Comparison of ENCODE assay signal across 1 cellular context in genomic region chr6:11921017-11921438, GRCh38.
TF ChIP-seq lines count a peak whose summit lies in the region.

No MANE protein-coding gene starts in this region.

TF ChIP-seq in K562, 482 proteins besides CTCF, POLR2A, EP300 and RAD21 (continued from another document and continues in another):
- no peak for TF ChIP-seq NR0B1 (IDR thresholded peaks at IDR 0.05; ENCODE audit: partially characterized antibody)
- no peak for TF ChIP-seq E2F1 (CRISPR knock-in tag; IDR thresholded peaks at IDR 0.05)
- peak; percentile 37; the same call in 1 of the 2 replicates for TF ChIP-seq NCOA1 (IDR thresholded peaks at IDR 0.05; ENCODE audit: low read depth)
- TF ChIP-seq ERF (CRISPR knock-in tag; IDR thresholded peaks at IDR 0.05), result no peak
- 0 out of 2 replicates have a peak, but pooled peaks have one; percentile 41 for TF ChIP-seq ZBED1 (IDR thresholded peaks at IDR 0.05)
- TF ChIP-seq SMAD4 (CRISPR knock-in tag; conservative IDR thresholded peaks at IDR 0.05), result peak; percentile 48; the same call in 1 of the 2 replicates
- TF ChIP-seq ZNF583 (CRISPR knock-in tag; IDR thresholded peaks at IDR 0.05), result peak; percentile 87; the same call in 1 of the 2 replicates
- TF ChIP-seq CREBBP (IDR thresholded peaks at IDR 0.05; ENCODE audit: low read depth, low read length), result no peak
- no peak for TF ChIP-seq ZNF830 (CRISPR knock-in tag; IDR thresholded peaks at IDR 0.05)
- TF ChIP-seq ZNF316 (IDR thresholded peaks at IDR 0.05), result peak; percentile 94
- TF ChIP-seq POLR2B (IDR thresholded peaks at IDR 0.05; ENCODE audit: low read depth, partially characterized antibody), result peak; percentile 49
- TF ChIP-seq PHF21A (IDR thresholded peaks at IDR 0.05; ENCODE audit: borderline replicate concordance, low read depth), result no peak
- TF ChIP-seq, protein P1, sequence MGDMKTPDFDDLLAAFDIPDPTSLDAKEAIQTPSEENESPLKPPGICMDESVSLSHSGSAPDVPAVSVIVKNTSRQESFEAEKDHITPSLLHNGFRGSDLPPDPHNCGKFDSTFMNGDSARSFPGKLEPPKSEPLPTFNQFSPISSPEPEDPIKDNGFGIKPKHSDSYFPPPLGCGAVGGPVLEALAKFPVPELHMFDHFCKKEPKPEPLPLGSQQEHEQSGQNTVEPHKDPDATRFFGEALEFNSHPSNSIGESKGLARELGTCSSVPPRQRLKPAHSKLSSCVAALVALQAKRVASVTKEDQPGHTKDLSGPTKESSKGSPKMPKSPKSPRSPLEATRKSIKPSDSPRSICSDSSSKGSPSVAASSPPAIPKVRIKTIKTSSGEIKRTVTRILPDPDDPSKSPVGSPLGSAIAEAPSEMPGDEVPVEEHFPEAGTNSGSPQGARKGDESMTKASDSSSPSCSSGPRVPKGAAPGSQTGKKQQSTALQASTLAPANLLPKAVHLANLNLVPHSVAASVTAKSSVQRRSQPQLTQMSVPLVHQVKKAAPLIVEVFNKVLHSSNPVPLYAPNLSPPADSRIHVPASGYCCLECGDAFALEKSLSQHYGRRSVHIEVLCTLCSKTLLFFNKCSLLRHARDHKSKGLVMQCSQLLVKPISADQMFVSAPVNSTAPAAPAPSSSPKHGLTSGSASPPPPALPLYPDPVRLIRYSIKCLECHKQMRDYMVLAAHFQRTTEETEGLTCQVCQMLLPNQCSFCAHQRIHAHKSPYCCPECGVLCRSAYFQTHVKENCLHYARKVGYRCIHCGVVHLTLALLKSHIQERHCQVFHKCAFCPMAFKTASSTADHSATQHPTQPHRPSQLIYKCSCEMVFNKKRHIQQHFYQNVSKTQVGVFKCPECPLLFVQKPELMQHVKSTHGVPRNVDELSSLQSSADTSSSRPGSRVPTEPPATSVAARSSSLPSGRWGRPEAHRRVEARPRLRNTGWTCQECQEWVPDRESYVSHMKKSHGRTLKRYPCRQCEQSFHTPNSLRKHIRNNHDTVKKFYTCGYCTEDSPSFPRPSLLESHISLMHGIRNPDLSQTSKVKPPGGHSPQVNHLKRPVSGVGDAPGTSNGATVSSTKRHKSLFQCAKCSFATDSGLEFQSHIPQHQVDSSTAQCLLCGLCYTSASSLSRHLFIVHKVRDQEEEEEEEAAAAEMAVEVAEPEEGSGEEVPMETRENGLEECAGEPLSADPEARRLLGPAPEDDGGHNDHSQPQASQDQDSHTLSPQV (IDR thresholded peaks at IDR 0.05), result peak; percentile 96
- TF ChIP-seq, protein P2, sequence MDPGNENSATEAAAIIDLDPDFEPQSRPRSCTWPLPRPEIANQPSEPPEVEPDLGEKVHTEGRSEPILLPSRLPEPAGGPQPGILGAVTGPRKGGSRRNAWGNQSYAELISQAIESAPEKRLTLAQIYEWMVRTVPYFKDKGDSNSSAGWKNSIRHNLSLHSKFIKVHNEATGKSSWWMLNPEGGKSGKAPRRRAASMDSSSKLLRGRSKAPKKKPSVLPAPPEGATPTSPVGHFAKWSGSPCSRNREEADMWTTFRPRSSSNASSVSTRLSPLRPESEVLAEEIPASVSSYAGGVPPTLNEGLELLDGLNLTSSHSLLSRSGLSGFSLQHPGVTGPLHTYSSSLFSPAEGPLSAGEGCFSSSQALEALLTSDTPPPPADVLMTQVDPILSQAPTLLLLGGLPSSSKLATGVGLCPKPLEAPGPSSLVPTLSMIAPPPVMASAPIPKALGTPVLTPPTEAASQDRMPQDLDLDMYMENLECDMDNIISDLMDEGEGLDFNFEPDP (CRISPR knock-in tag; IDR thresholded peaks at IDR 0.05), result no peak
- peak; percentile 53; the same call in 1 of the 2 replicates for TF ChIP-seq BHLHE40 (IDR thresholded peaks at IDR 0.05; ENCODE audit: low read length)
- no peak for TF ChIP-seq RNF219 (CRISPR knock-in tag; IDR thresholded peaks at IDR 0.05)
- TF ChIP-seq RNF2 (IDR thresholded peaks at IDR 0.05), result 0 out of 2 replicates have a peak, but pooled peaks have one; percentile 34
- TF ChIP-seq NFE2 (IDR thresholded peaks at IDR 0.05; ENCODE audit: low read depth), result peak; percentile 97
- peak; percentile 75 for TF ChIP-seq MYC (IDR thresholded peaks at IDR 0.05; ENCODE audit: low read depth, low read length)
- TF ChIP-seq MYC (CRISPR knock-in tag; IDR thresholded peaks at IDR 0.05; ENCODE audit: borderline replicate concordance, low read depth), result no peak
- no peak for TF ChIP-seq ARNT (IDR thresholded peaks at IDR 0.05)
- no peak for TF ChIP-seq TARDBP (IDR thresholded peaks at IDR 0.05)
- TF ChIP-seq, protein P3, sequence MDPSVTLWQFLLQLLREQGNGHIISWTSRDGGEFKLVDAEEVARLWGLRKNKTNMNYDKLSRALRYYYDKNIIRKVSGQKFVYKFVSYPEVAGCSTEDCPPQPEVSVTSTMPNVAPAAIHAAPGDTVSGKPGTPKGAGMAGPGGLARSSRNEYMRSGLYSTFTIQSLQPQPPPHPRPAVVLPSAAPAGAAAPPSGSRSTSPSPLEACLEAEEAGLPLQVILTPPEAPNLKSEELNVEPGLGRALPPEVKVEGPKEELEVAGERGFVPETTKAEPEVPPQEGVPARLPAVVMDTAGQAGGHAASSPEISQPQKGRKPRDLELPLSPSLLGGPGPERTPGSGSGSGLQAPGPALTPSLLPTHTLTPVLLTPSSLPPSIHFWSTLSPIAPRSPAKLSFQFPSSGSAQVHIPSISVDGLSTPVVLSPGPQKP (CRISPR knock-in tag; IDR thresholded peaks at IDR 0.05), result no peak
- 0 out of 2 replicates have a peak, but pooled peaks have one; percentile 15 for TF ChIP-seq XRCC5 (IDR thresholded peaks at IDR 0.05; ENCODE audit: low read depth, low read length)
- peak; percentile 92 for TF ChIP-seq SMARCE1 (IDR thresholded peaks at IDR 0.05)
- TF ChIP-seq PPARD (CRISPR knock-in tag; IDR thresholded peaks at IDR 0.05), result no peak
- TF ChIP-seq WHSC1 (IDR thresholded peaks at IDR 0.05; ENCODE audit: low read length), result peak; percentile 67
- no peak for TF ChIP-seq PRPF4 (IDR thresholded peaks at IDR 0.05; ENCODE audit: insufficient read depth, low read depth, low read length, poor library complexity, severe bottlenecking)
- TF ChIP-seq ZNF24 (IDR thresholded peaks at IDR 0.05), result 0 out of 2 replicates have a peak, but pooled peaks have one; percentile 35
- no peak for TF ChIP-seq ZBTB1 (CRISPR knock-in tag; IDR thresholded peaks at IDR 0.05; ENCODE audit: borderline replicate concordance, low read depth)
- TF ChIP-seq E2F6 (IDR thresholded peaks at IDR 0.05; ENCODE audit: borderline replicate concordance in 1 of 2, extremely low read depth in 1 of 2, insufficient read depth in 1 of 2, insufficient read length in 1 of 2, low read depth in 1 of 2, low read length in 1 of 2, poor library complexity in 1 of 2, severe bottlenecking in 1 of 2), result peak in 1 of 2 experiments; percentile 64
- TF ChIP-seq MEF2A (IDR thresholded peaks at IDR 0.05; ENCODE audit: control insufficient read depth, low read depth, low read length), result no peak
- TF ChIP-seq TOE1 (IDR thresholded peaks at IDR 0.05; ENCODE audit: borderline replicate concordance), result peak; percentile 27; the same call in 1 of the 2 replicates
- no peak for TF ChIP-seq TOE1 (CRISPR knock-in tag; IDR thresholded peaks at IDR 0.05; ENCODE audit: borderline replicate concordance, low read depth)
- TF ChIP-seq HDAC8 (tag; IDR thresholded peaks at IDR 0.05), result no peak
- peak; percentile 68 to 77 for TF ChIP-seq MAZ (CRISPR knock-in tag; conservative IDR thresholded peaks at IDR 0.05 in 1 of 2, IDR thresholded peaks at IDR 0.05 in 1 of 2)
- 0 out of 2 replicates have a peak, but pooled peaks have one; percentile 26 for TF ChIP-seq SMAD3 (CRISPR knock-in tag; conservative IDR thresholded peaks at IDR 0.05)
- no peak; the same call in 1 of the 2 replicates for TF ChIP-seq ZKSCAN1 (IDR thresholded peaks at IDR 0.05; ENCODE audit: low read depth, low read length)
- TF ChIP-seq ILK (tag; IDR thresholded peaks at IDR 0.05; ENCODE audit: borderline replicate concordance, low read depth), result no peak
- peak; percentile 71 for TF ChIP-seq CXXC5 (CRISPR knock-in tag; IDR thresholded peaks at IDR 0.05)
- TF ChIP-seq RBM34 (IDR thresholded peaks at IDR 0.05; ENCODE audit: borderline replicate concordance, insufficient read depth, low read length), result no peak
- TF ChIP-seq ZBTB7A (IDR thresholded peaks at IDR 0.05; ENCODE audit: borderline replicate concordance, control insufficient read depth, low read depth, low read length), result peak; percentile 54; the same call in 1 of the 2 replicates
- no peak for TF ChIP-seq FUS (optimal IDR thresholded peaks at IDR 0.05; ENCODE audit: low read depth, low read length)
- peak; percentile 94 for TF ChIP-seq GATAD2A (IDR thresholded peaks at IDR 0.05)
- TF ChIP-seq MAFG (tag; conservative IDR thresholded peaks at IDR 0.05), result peak; percentile 85
- TF ChIP-seq SMAD2 (IDR thresholded peaks at IDR 0.05; ENCODE audit: low read depth, low read length), result no peak
- TF ChIP-seq CSDE1 (IDR thresholded peaks at IDR 0.05), result no peak
- no peak for TF ChIP-seq MED1 (CRISPR knock-in tag; IDR thresholded peaks at IDR 0.05; ENCODE audit: borderline replicate concordance)
- TF ChIP-seq, protein P4, sequence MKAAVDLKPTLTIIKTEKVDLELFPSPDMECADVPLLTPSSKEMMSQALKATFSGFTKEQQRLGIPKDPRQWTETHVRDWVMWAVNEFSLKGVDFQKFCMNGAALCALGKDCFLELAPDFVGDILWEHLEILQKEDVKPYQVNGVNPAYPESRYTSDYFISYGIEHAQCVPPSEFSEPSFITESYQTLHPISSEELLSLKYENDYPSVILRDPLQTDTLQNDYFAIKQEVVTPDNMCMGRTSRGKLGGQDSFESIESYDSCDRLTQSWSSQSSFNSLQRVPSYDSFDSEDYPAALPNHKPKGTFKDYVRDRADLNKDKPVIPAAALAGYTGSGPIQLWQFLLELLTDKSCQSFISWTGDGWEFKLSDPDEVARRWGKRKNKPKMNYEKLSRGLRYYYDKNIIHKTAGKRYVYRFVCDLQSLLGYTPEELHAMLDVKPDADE (conservative IDR thresholded peaks at IDR 0.05; ENCODE audit: control insufficient read depth, low read depth, low read length), result no peak
- TF ChIP-seq ARID2 (IDR thresholded peaks at IDR 0.05), result 0 out of 2 replicates have a peak, but pooled peaks have one; percentile 14
- no peak for TF ChIP-seq KDM1A (IDR thresholded peaks at IDR 0.05)
- TF ChIP-seq BRD4 (IDR thresholded peaks at IDR 0.05), result no peak
- no peak for TF ChIP-seq ZNF551 (CRISPR knock-in tag; IDR thresholded peaks at IDR 0.05)
- no peak for TF ChIP-seq NFE2L1 (tag; IDR thresholded peaks at IDR 0.05; ENCODE audit: borderline replicate concordance, low read depth)
- TF ChIP-seq ZBTB9 (CRISPR knock-in tag; IDR thresholded peaks at IDR 0.05), result peak; percentile 67; the same call in 1 of the 2 replicates
- TF ChIP-seq, protein P5, sequence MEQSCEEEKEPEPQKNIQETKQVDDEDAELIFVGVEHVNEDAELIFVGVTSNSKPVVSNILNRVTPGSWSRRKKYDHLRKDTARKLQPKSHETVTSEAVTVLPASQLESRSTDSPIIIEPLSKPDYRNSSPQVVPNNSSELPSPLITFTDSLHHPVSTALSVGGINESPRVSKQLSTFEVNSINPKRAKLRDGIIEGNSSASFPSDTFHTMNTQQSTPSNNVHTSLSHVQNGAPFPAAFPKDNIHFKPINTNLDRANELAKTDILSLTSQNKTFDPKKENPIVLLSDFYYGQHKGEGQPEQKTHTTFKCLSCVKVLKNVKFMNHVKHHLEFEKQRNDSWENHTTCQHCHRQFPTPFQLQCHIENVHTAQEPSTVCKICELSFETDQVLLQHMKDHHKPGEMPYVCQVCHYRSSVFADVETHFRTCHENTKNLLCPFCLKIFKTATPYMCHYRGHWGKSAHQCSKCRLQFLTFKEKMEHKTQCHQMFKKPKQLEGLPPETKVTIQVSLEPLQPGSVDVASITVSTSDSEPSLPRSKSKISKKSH (CRISPR knock-in tag; IDR thresholded peaks at IDR 0.05), result no peak
